In genomic region chr2:152925540-152926448, GRCh38 we compare ENCODE assay signal across 8 cellular contexts.
DNase-seq lines count a peak whose midpoint lies in the region; ATAC-seq and TF ChIP-seq lines count a peak whose summit lies in the region.

No MANE protein-coding gene starts in this region.

- H3K4me2 ChIP-seq in smooth muscle cell, result no peak overlapping the region

- H3K9ac ChIP-seq in smooth muscle cell (ENCODE audit: low read depth), result no peak overlapping the region

- H3K36me3 ChIP-seq in heart right ventricle (no peaks in the 10 kb centered on the region), smooth muscle cell (ENCODE audit: low read depth) (no peaks in the 10 kb centered on the region)

- peak; percentile 91 for DNase-seq in ELF-1 (ENCODE audit: low read depth, low spot score)
- peak; percentile 63 to 79 for DNase-seq in NCI-H526 (lab: John Stamatoyannopoulos, UW)
- DNase-seq in activated CD8-positive, alpha-beta memory T cell treated with anti-CD3 and anti-CD28 coated beads, Interleukin-2, amount 50 U/mL, for 48 hours, result peak; percentile 82
- peak; percentile 9 to 22 for DNase-seq in heart right ventricle
- DNase-seq in smooth muscle cell (lab: John Stamatoyannopoulos, UW; ENCODE audit: unreplicated experiment), result no peak
- DNase-seq in amniotic stem cell (lab: John Stamatoyannopoulos, UW), result no peak

- 32 to 39% methylated on average over 11 of the region's 11 CpGs for WGBS in heart right ventricle, 2 donors
- WGBS in smooth muscle cell (ENCODE audit: low lambda C conversion rate), result 40% methylated on average over 11 of the region's 11 CpGs

- H4K20me1 ChIP-seq in smooth muscle cell (ENCODE audit: low read depth), result no peaks in the 10 kb centered on the region

- no peak overlapping the region for H3K27ac ChIP-seq in heart right ventricle
- no peak overlapping the region for H3K27ac ChIP-seq in smooth muscle cell (ENCODE audit: low read depth)

- H3K79me2 ChIP-seq in smooth muscle cell (ENCODE audit: low read depth), result no peaks in the 10 kb centered on the region

- ATAC-seq in GM19463 (IDR thresholded peaks at IDR 0.05; ENCODE audit: unreplicated experiment) (peak; percentile 86), HG03442 (IDR thresholded peaks at IDR 0.05; ENCODE audit: unreplicated experiment) (peak; percentile 94), heart right ventricle (peak in 1 of 8 donors; percentile 70)

- H3K9me3 ChIP-seq in heart right ventricle, result no peaks in the 10 kb centered on the region
- H3K9me3 ChIP-seq in smooth muscle cell (replicated peaks; ENCODE audit: low read depth), result no peaks in the 10 kb centered on the region

- no peak overlapping the region for H3K4me3 ChIP-seq in heart right ventricle
- no peak overlapping the region for H3K4me3 ChIP-seq in smooth muscle cell

- TF ChIP-seq CTCF in heart right ventricle (IDR thresholded peaks at IDR 0.05), result peak in 7 of 9 donors; percentile 32 to 57 (median 49)
- peak; percentile 68 for TF ChIP-seq CTCF in smooth muscle cell (IDR thresholded peaks at IDR 0.05; ENCODE audit: borderline replicate concordance, insufficient read depth, poor library complexity, severe bottlenecking)

- intact Hi-C loops in heart right ventricle (cut with DNase I), result no loop called here

- H3F3A ChIP-seq in smooth muscle cell (ENCODE audit: low read depth), result no peaks in the 10 kb centered on the region

- H2AFZ ChIP-seq in smooth muscle cell (ENCODE audit: low read depth), result no peak overlapping the region

- H3K27me3 ChIP-seq in heart right ventricle (peaks cover 0 to 3% (median 0%) of the 10 kb centered on the region in 7 donors), smooth muscle cell (ENCODE audit: low read depth) (no peaks in the 10 kb centered on the region)

- H3K4me1 ChIP-seq in heart right ventricle, result no peaks in the 10 kb centered on the region
- H3K4me1 ChIP-seq in smooth muscle cell (ENCODE audit: low read depth), result no peaks in the 10 kb centered on the region

Comparison
In these comparisons a context has a peak if more than half of its experiments do, and no peak if none do; other contexts are left out.
1. DNase-seq: peak in ELF-1 (single experiment), NCI-H526 (2 of 2), activated CD8-positive, alpha-beta memory T cell treated with anti-CD3 and anti-CD28 coated beads, Interleukin-2, amount 50 U/mL, for 48 hours (single experiment) and heart right ventricle (2 of 2); none in smooth muscle cell (single experiment) and amniotic stem cell (single experiment).